12 cellular contexts compared by ENCODE assay signal in genomic region chr1:25979210-25979609, GRCh38. TPM values are rescaled to one million over a fixed set of nuclear protein-coding genes. Genes with fewer than 3 reads are reported as not detected.
"Had no signal": no experiment of that assay in that cellular context is flagged by ENCODE, and none has a peak within 500 bp of the region (broad histone marks: within the 10 kb centered on the region; RNA-seq: fewer than 3 reads in every experiment).

No MANE protein-coding gene starts in this region.

- H3K9me3 ChIP-seq: HAP-1 had no signal

- H3K4me2 ChIP-seq: GM23338 had no signal

- ATAC-seq: GM23338, HCT116 had no signal

- H3K4me3 Mint-ChIP-seq: GM23338, H9, HFFc6 had no signal

- H3K27ac Mint-ChIP-seq: GM23338, H9, HFFc6 had no signal

- H3K9me3 Mint-ChIP-seq: GM23338, H9, HFFc6 had no signal

- DNase-seq: GM23248, GOT3, H7, H9, HCEC 1CT, HFFc6 had no signal

- H2AFZ ChIP-seq: GM23248, GM23338 had no signal

- H3K4me1 Mint-ChIP-seq: GM23338, H9 had no signal

- H3K4me3 ChIP-seq: GM23248, GM23338, HAP-1 had no signal

- H3K4me1 ChIP-seq: HAP-1 had no signal

- H3K27ac ChIP-seq: GM23248 had no signal

- FAIRE-seq: H1, H54 had no signal

- H3K9ac ChIP-seq: GM23248 had no signal

RNA-seq across cellular contexts. Expression of gene EXTL1, which starts 42.4 kb away (rescaled TPM):
- total RNA-seq: H4 had no signal
